In the genomic region with DNA sequence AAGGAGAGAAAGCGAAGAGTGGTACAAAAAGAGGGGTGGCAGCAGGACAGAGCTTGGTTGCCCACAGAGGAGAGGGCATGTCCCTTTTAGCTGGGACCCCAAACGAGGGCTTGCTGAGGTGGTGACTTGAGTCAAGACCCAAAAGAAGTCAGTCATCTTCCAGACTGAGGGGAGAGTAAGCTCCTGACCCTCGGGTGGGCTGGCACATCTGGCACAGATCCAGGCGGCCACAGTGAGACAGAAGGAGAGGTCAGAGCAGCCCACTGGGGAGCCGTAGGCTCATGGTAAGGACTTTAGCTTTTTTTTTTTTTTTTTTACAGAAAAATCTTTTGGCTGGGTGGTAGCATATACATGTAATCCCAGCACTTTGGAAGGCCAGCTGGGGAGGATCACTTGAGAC, we compare ENCODE assay signal across 28 cellular contexts.
DNase-seq lines count a peak whose midpoint lies in the region; ATAC-seq, FAIRE-seq and TF ChIP-seq lines count a peak whose summit lies in the region.
"Had no signal": no experiment of that assay in that cellular context is flagged by ENCODE, and none has a peak within 500 bp of the region (broad histone marks: within the 10 kb centered on the region; RNA-seq: fewer than 3 reads in every experiment).

No MANE protein-coding gene starts in this region.

- peak overlapping the region; percentile 87 for H3K27ac Mint-ChIP-seq in astrocyte (ENCODE audit: unreplicated experiment)
- H3K27ac Mint-ChIP-seq: CD14-positive monocyte; CD4-positive, alpha-beta memory T cell; CD4-positive, CD25-positive, alpha-beta regulatory T cell; CD8-positive, alpha-beta memory T cell had no signal

- H2BK15ac ChIP-seq in mesenchymal stem cell (ENCODE audit: low read depth, poor library complexity, severe bottlenecking) = no peak overlapping the region

- H3K79me1 ChIP-seq in mesenchymal stem cell (replicated peaks; ENCODE audit: low read length, poor library complexity, severe bottlenecking) (no peaks in the 10 kb centered on the region), trophoblast cell (ENCODE audit: low read length) (peaks cover 17% of the 10 kb centered on the region)

- TF ChIP-seq CTCF in astrocyte (IDR thresholded peaks at IDR 0.05; ENCODE audit: insufficient read depth, low read depth, low read length) = no peak
- TF ChIP-seq CTCF in smooth muscle cell (IDR thresholded peaks at IDR 0.05; ENCODE audit: borderline replicate concordance, insufficient read depth, poor library complexity, severe bottlenecking) = no peak
- no peak for TF ChIP-seq CTCF in HepG2 (CRISPR knock-in tag; IDR thresholded peaks at IDR 0.05)

- H3K4me3 ChIP-seq in astrocyte (ENCODE audit: insufficient read depth, low read depth, low read length) (no peak overlapping the region), mesenchymal stem cell (ENCODE audit: insufficient read depth in 1 of 2, low read depth in 1 of 2, low read length in 2 of 2) (no peak overlapping the region), trophoblast cell (ENCODE audit: low read depth, low read length) (no peak overlapping the region), smooth muscle cell (no peak overlapping the region), HepG2 (replicated peaks in 1 of 3; ENCODE audit: insufficient read depth in 1 of 3, low read depth in 2 of 3, low read length in 3 of 3) (no peak overlapping the region)
- H3K4me3 ChIP-seq: BLaER1, GM12878 had no signal

- BruUV-seq in HepG2 (replicated peaks; lab: Mats Ljungman, UMichigan) = no TSS peak

- no peak overlapping the region for H2BK120ac ChIP-seq in mesenchymal stem cell (ENCODE audit: low read depth, low read length)
- no peak overlapping the region for H2BK120ac ChIP-seq in trophoblast cell (ENCODE audit: insufficient read depth, low read length, poor library complexity)

- H2BK12ac ChIP-seq in mesenchymal stem cell (ENCODE audit: low read length in 2 of 2) (no peak overlapping the region), trophoblast cell (ENCODE audit: low read length) (peak overlapping the region; percentile 15)

- POLR2A ChIA-PET in HepG2 (lab: Yijun Ruan, JAX) = no interaction called here

- H3F3A ChIP-seq in smooth muscle cell (ENCODE audit: low read depth) = peaks cover 14% of the 10 kb centered on the region

- no peak overlapping the region for H3K23ac ChIP-seq in mesenchymal stem cell (ENCODE audit: low read length in 2 of 2)
- no peak overlapping the region for H3K23ac ChIP-seq in trophoblast cell (ENCODE audit: low read length)

- H3K27me3 Mint-ChIP-seq in astrocyte (ENCODE audit: low read depth, unreplicated experiment) = no peaks in the 10 kb centered on the region
- H3K27me3 Mint-ChIP-seq: CD4-positive, alpha-beta memory T cell; CD4-positive, CD25-positive, alpha-beta regulatory T cell had no signal

- in situ Hi-C loops in HepG2 (cut with HindIII; ENCODE audit: extremely low pct_ligation_motif_present, low pct_unique_long_range_greater_than_20kb) = no loop called here

- H3K14ac ChIP-seq in mesenchymal stem cell (ENCODE audit: low read length in 2 of 2) (no peak overlapping the region), trophoblast cell (ENCODE audit: low read length) (no peak overlapping the region)

- H3K4me3 Mint-ChIP-seq in astrocyte (ENCODE audit: unreplicated experiment) = no peak overlapping the region
- H3K4me3 Mint-ChIP-seq: CD14-positive monocyte; CD4-positive, alpha-beta memory T cell; CD4-positive, CD25-positive, alpha-beta regulatory T cell; CD8-positive, alpha-beta memory T cell had no signal

- ATAC-seq in HepG2 = no peak
- no peak for ATAC-seq in SK-N-SH treated with all-trans-retinoic acid at 6 μM for 48 hours
- ATAC-seq in HG03378 (IDR thresholded peaks at IDR 0.05; ENCODE audit: unreplicated experiment) = no peak
- ATAC-seq: GM12878 had no signal

- peaks cover 46% of the 10 kb centered on the region for H3K4me1 Mint-ChIP-seq in astrocyte (ENCODE audit: low read depth, unreplicated experiment)
- H3K4me1 Mint-ChIP-seq: CD14-positive monocyte; CD4-positive, alpha-beta memory T cell; CD4-positive, CD25-positive, alpha-beta regulatory T cell; CD8-positive, alpha-beta memory T cell had no signal

- WGBS in mesenchymal stem cell = 67% methylated on average over 5 of the region's 5 CpGs
- no CpG with 5 or more reads among the region's 5 CpGs for WGBS in trophoblast cell (ENCODE audit: extremely low coverage, insufficient coverage, insufficient read length)
- 89% methylated on average over 5 of the region's 5 CpGs for WGBS in smooth muscle cell (ENCODE audit: low lambda C conversion rate)
- 0% methylated on average over 5 of the region's 5 CpGs for WGBS in HepG2 (ENCODE audit: low lambda C conversion rate)

- TF ChIP-seq EP300 in HepG2 (IDR thresholded peaks at IDR 0.05; ENCODE audit: low read depth in 2 of 2, low read length in 2 of 2) (no peak), HepG2 (CRISPR knock-in tag; IDR thresholded peaks at IDR 0.05; ENCODE audit: borderline replicate concordance) (no peak)

- H4K91ac ChIP-seq in mesenchymal stem cell (ENCODE audit: low read length) = no peak overlapping the region
- no peak overlapping the region for H4K91ac ChIP-seq in trophoblast cell (ENCODE audit: low read depth, low read length)

- H4K8ac ChIP-seq in mesenchymal stem cell (ENCODE audit: low read length) (no peak overlapping the region), trophoblast cell (ENCODE audit: low read depth, low read length) (no peak overlapping the region)

- no peak for TF ChIP-seq RAD21 in HepG2 (CRISPR knock-in tag; IDR thresholded peaks at IDR 0.05)

- H3K4ac ChIP-seq in mesenchymal stem cell (ENCODE audit: low read depth in 1 of 2, low read length in 2 of 2) = no peak overlapping the region
- H3K4ac ChIP-seq in trophoblast cell (ENCODE audit: low read depth, low read length) = no peak overlapping the region

- no peak overlapping the region for H3K27ac ChIP-seq in astrocyte (ENCODE audit: low read depth, low read length)
- H3K27ac ChIP-seq in mesenchymal stem cell (ENCODE audit: low read length, poor library complexity, severe bottlenecking) = no peak overlapping the region
- H3K27ac ChIP-seq in trophoblast cell (ENCODE audit: low read depth, low read length) = no peak overlapping the region
- peak overlapping the region; percentile 99 for H3K27ac ChIP-seq in smooth muscle cell (ENCODE audit: low read depth)
- no peak overlapping the region for H3K27ac ChIP-seq in HepG2 (ENCODE audit: extremely low read length, insufficient read depth, low read length)
- H3K27ac ChIP-seq: BLaER1 had no signal

- H3K36me3 ChIP-seq in astrocyte (ENCODE audit: insufficient read depth, low read length) (no peaks in the 10 kb centered on the region), mesenchymal stem cell (ENCODE audit: control insufficient read depth in 1 of 2, insufficient read depth in 2 of 2, low read depth in 1 of 2, low read length in 2 of 2) (no peaks in the 10 kb centered on the region), trophoblast cell (ENCODE audit: control insufficient read depth in 1 of 2, insufficient read depth in 2 of 2, low read length in 2 of 2) (no peaks in the 10 kb centered on the region), smooth muscle cell (ENCODE audit: low read depth) (no peaks in the 10 kb centered on the region), HepG2 (replicated peaks in 1 of 2; ENCODE audit: control insufficient read depth in 1 of 2, insufficient read depth in 2 of 2, low read length in 2 of 2) (no peaks in the 10 kb centered on the region)
- H3K36me3 ChIP-seq: BE2C, BLaER1 had no signal

- H2AK5ac ChIP-seq in mesenchymal stem cell (ENCODE audit: low read length, severe bottlenecking) = peak overlapping the region; percentile 80
- H2AK5ac ChIP-seq in trophoblast cell (ENCODE audit: low read length) = no peak overlapping the region

- H3K4me2 ChIP-seq in astrocyte (ENCODE audit: low read length) = no peak overlapping the region
- no peak overlapping the region for H3K4me2 ChIP-seq in mesenchymal stem cell (ENCODE audit: low read length, poor library complexity, severe bottlenecking)
- no peak overlapping the region for H3K4me2 ChIP-seq in trophoblast cell (ENCODE audit: low read length)
- no peak overlapping the region for H3K4me2 ChIP-seq in smooth muscle cell
- no peak overlapping the region for H3K4me2 ChIP-seq in HepG2 (ENCODE audit: low read depth, low read length)
- H3K4me2 ChIP-seq: BLaER1 had no signal

- intact Hi-C loops in HepG2 (cut with micrococcal nuclease; ENCODE audit: unreplicated experiment) = no loop called here

- no peak for DNase-seq in astrocyte (ENCODE audit: low read depth)
- no peak for DNase-seq in mesenchymal stem cell
- no peak for DNase-seq in trophoblast cell
- DNase-seq in smooth muscle cell (lab: John Stamatoyannopoulos, UW; ENCODE audit: unreplicated experiment) = no peak
- no peak for DNase-seq in HepG2 (ENCODE audit: low spot score)
- DNase-seq: 8988T; ACHN; BE2C; C1 segment of cervical spinal cord; CD4-positive, alpha-beta memory T cell; CD4-positive, CD25-positive, alpha-beta regulatory T cell; CD8-positive, alpha-beta memory T cell; COR-L47; DMS 273 treated with DMSO at 0.1 percent for 48 hours; DMS153; DMS53; DMS79; DND-41; EL; GDM1 had no signal

- H3K36me3 Mint-ChIP-seq in astrocyte (ENCODE audit: low read depth, unreplicated experiment) = no peaks in the 10 kb centered on the region
- H3K36me3 Mint-ChIP-seq: CD14-positive monocyte; CD4-positive, alpha-beta memory T cell; CD4-positive, CD25-positive, alpha-beta regulatory T cell; CD8-positive, alpha-beta memory T cell had no signal

- H3K18ac ChIP-seq in mesenchymal stem cell (ENCODE audit: low read depth in 1 of 2, low read length in 2 of 2) = no peak overlapping the region
- H3K18ac ChIP-seq in trophoblast cell (ENCODE audit: low read length) = no peak overlapping the region

- no peak for TF ChIP-seq POLR2A in HepG2 (IDR thresholded peaks at IDR 0.05; ENCODE audit: insufficient read depth in 1 of 2, low read depth in 2 of 2, low read length in 2 of 2)

- H3K9ac ChIP-seq in astrocyte (ENCODE audit: low read length) (no peak overlapping the region), mesenchymal stem cell (ENCODE audit: low read length) (no peak overlapping the region), trophoblast cell (ENCODE audit: low read length) (no peak overlapping the region), smooth muscle cell (ENCODE audit: low read depth) (no peak overlapping the region), HepG2 (ENCODE audit: insufficient read depth, low read depth, low read length) (no peak overlapping the region)
- H3K9ac ChIP-seq: BLaER1 had no signal

- FAIRE-seq in astrocyte (lab: Jason Lieb, UNC) (no peak), HepG2 (lab: Jason Lieb, UNC) (no peak)
- FAIRE-seq: A204.1, GM12878, GM12892, GM18507 had no signal

- H4K20me1 ChIP-seq in astrocyte (ENCODE audit: insufficient read depth, low read length) (no peaks in the 10 kb centered on the region), smooth muscle cell (ENCODE audit: low read depth) (no peaks in the 10 kb centered on the region), HepG2 (ENCODE audit: insufficient read depth, low read length) (no peaks in the 10 kb centered on the region)
- H4K20me1 ChIP-seq: BLaER1 had no signal

- H3K9me3 ChIP-seq in astrocyte (ENCODE audit: insufficient read depth, low read depth, low read length) = no peaks in the 10 kb centered on the region
- no peaks in the 10 kb centered on the region for H3K9me3 ChIP-seq in mesenchymal stem cell (ENCODE audit: control insufficient read depth, low read length)
- H3K9me3 ChIP-seq in trophoblast cell (ENCODE audit: insufficient read depth, low read depth, low read length) = no peaks in the 10 kb centered on the region
- H3K9me3 ChIP-seq in smooth muscle cell (replicated peaks; ENCODE audit: low read depth) = no peaks in the 10 kb centered on the region
- H3K9me3 ChIP-seq in HepG2 (ENCODE audit: low read length) = no peaks in the 10 kb centered on the region
- H3K9me3 ChIP-seq: BE2C, BLaER1 had no signal

- H3K4me1 ChIP-seq in astrocyte (ENCODE audit: insufficient read depth, low read length) (peaks cover 30% of the 10 kb centered on the region), mesenchymal stem cell (ENCODE audit: control insufficient read depth, insufficient read depth, low read depth, low read length) (peaks cover 11% of the 10 kb centered on the region), trophoblast cell (ENCODE audit: control insufficient read depth in 1 of 2, insufficient read depth in 2 of 2, low read length in 2 of 2) (peaks cover 7% of the 10 kb centered on the region in 2 experiments), smooth muscle cell (ENCODE audit: low read depth) (no peaks in the 10 kb centered on the region), HepG2 (ENCODE audit: insufficient read depth, low read length) (no peaks in the 10 kb centered on the region)
- H3K4me1 ChIP-seq: BE2C had no signal

- peaks cover 5% of the 10 kb centered on the region for H3K9me3 Mint-ChIP-seq in astrocyte (ENCODE audit: unreplicated experiment)

- H4K12ac ChIP-seq in trophoblast cell (ENCODE audit: low read depth, low read length) = no peak overlapping the region

- CTCF ChIA-PET in HepG2 (lab: Yijun Ruan, JAX; ENCODE audit: low intra/inter-chr PET ratio, low total read pairs) = no interaction called here

- H3K79me2 ChIP-seq in astrocyte (ENCODE audit: insufficient read depth, low read length) = no peaks in the 10 kb centered on the region
- no peaks in the 10 kb centered on the region for H3K79me2 ChIP-seq in trophoblast cell (ENCODE audit: control insufficient read depth, insufficient read depth, low read length, poor library complexity)
- H3K79me2 ChIP-seq in smooth muscle cell (ENCODE audit: low read depth) = no peaks in the 10 kb centered on the region
- H3K79me2 ChIP-seq in HepG2 (ENCODE audit: insufficient read depth, low read length) = no peaks in the 10 kb centered on the region

- H2AFZ ChIP-seq in astrocyte (ENCODE audit: low read depth, low read length) (no peak overlapping the region), mesenchymal stem cell (ENCODE audit: low read depth, low read length) (no peak overlapping the region), trophoblast cell (ENCODE audit: insufficient read depth, low read length, poor library complexity) (no peak overlapping the region), smooth muscle cell (ENCODE audit: low read depth) (no peak overlapping the region), HepG2 (ENCODE audit: low read length) (no peak overlapping the region)

- H3K27me3 ChIP-seq in astrocyte (ENCODE audit: insufficient read depth, low read length) (no peaks in the 10 kb centered on the region), mesenchymal stem cell (ENCODE audit: control insufficient read depth in 1 of 2, insufficient read depth in 1 of 2, low read length in 2 of 2) (peaks cover 0 to 7% of the 10 kb centered on the region in 2 experiments), trophoblast cell (ENCODE audit: insufficient read depth, low read length) (no peaks in the 10 kb centered on the region), smooth muscle cell (ENCODE audit: low read depth) (no peaks in the 10 kb centered on the region), HepG2 (ENCODE audit: control insufficient read depth in 1 of 2, insufficient read depth in 2 of 2, low read length in 2 of 2) (no peaks in the 10 kb centered on the region)
- H3K27me3 ChIP-seq: BE2C, BLaER1 had no signal

- no peak overlapping the region for H2BK5ac ChIP-seq in mesenchymal stem cell (ENCODE audit: low read depth, low read length, poor library complexity, severe bottlenecking)
- no peak overlapping the region for H2BK5ac ChIP-seq in trophoblast cell (ENCODE audit: low read depth, low read length, poor library complexity)
